In genomic region chr18:41347057-41347456, GRCh38 we compare ENCODE assay signal across 28 cellular contexts.
DNase-seq lines count a peak whose midpoint lies in the region; ATAC-seq and TF ChIP-seq lines count a peak whose summit lies in the region.
"Had no signal": no experiment of that assay in that cellular context is flagged by ENCODE, and none has a peak within 500 bp of the region (broad histone marks: within the 10 kb centered on the region; RNA-seq: fewer than 3 reads in every experiment).

No MANE protein-coding gene starts in this region.

- H3K9me3 ChIP-seq in body of pancreas, result no peaks in the 10 kb centered on the region
- H3K9me3 ChIP-seq: ascending aorta, BLaER1, right lobe of liver, transverse colon had no signal

- in situ Hi-C loops in astrocyte of the cerebellum (cut with HindIII; ENCODE audit: low sequenced_read_pairs), result no loop called here

- no peaks in the 10 kb centered on the region for H3K27me3 ChIP-seq in body of pancreas
- H3K27me3 ChIP-seq: ascending aorta, BLaER1, right lobe of liver, transverse colon had no signal

- no peak overlapping the region for H3K4me3 ChIP-seq in AG04449 (ENCODE audit: low read depth, low read length)
- no peak overlapping the region for H3K4me3 ChIP-seq in astrocyte of the cerebellum (ENCODE audit: low read depth, low read length)
- no peak overlapping the region for H3K4me3 ChIP-seq in foreskin fibroblast (ENCODE audit: low read depth in 1 of 2, low read length in 2 of 2)
- no peak overlapping the region for H3K4me3 ChIP-seq in body of pancreas
- H3K4me3 ChIP-seq: ascending aorta, BLaER1, lung, right lobe of liver, transverse colon had no signal

- TF ChIP-seq CTCF in AG04449 (IDR thresholded peaks at IDR 0.05; ENCODE audit: insufficient read depth, low read length, missing control alignments), result no peak
- TF ChIP-seq CTCF in astrocyte of the cerebellum (IDR thresholded peaks at IDR 0.05; ENCODE audit: low read depth, low read length, missing control alignments), result no peak
- no peak for TF ChIP-seq CTCF in foreskin fibroblast (IDR thresholded peaks at IDR 0.05; ENCODE audit: low read depth, low read length)
- TF ChIP-seq CTCF in type B pancreatic cell (conservative IDR thresholded peaks at IDR 0.05), result no peak
- no peak for TF ChIP-seq CTCF in osteocyte (IDR thresholded peaks at IDR 0.05)
- no peak for TF ChIP-seq CTCF in body of pancreas (IDR thresholded peaks at IDR 0.05)

- intact Hi-C loops in body of pancreas (cut with DNase I), result no loop called here

- no peaks in the 10 kb centered on the region for H3K4me1 ChIP-seq in body of pancreas
- H3K4me1 ChIP-seq: ascending aorta, BLaER1, right lobe of liver, transverse colon had no signal

- H3K4me3 Mint-ChIP-seq in type B pancreatic cell (no peak overlapping the region), osteocyte (ENCODE audit: unreplicated experiment) (no peak overlapping the region)
- H3K4me3 Mint-ChIP-seq in effector memory CD8-positive, alpha-beta T cell, result no peak overlapping the region
- H3K4me3 Mint-ChIP-seq: activated T-cell treated with anti-CD3 and anti-CD28 coated beads, Interleukin-2, amount 50 U/mL, for 4 hours; IgD-negative memory B cell had no signal

- no peak for TF ChIP-seq POLR2A in body of pancreas (IDR thresholded peaks at IDR 0.05)

- H3K4me1 Mint-ChIP-seq in type B pancreatic cell (ENCODE audit: unreplicated experiment) (no peaks in the 10 kb centered on the region), osteocyte (ENCODE audit: unreplicated experiment) (peaks cover 5% of the 10 kb centered on the region)
- H3K4me1 Mint-ChIP-seq in effector memory CD8-positive, alpha-beta T cell (ENCODE audit: low read depth in 2 of 2), result no peaks in the 10 kb centered on the region
- H3K4me1 Mint-ChIP-seq: IgD-negative memory B cell had no signal

- POLR2A ChIA-PET in AG04449 (lab: Yijun Ruan, JAX), result no interaction called here

- H3K27ac Mint-ChIP-seq in type B pancreatic cell (no peak overlapping the region), osteocyte (ENCODE audit: unreplicated experiment) (no peak overlapping the region)
- no peak overlapping the region for H3K27ac Mint-ChIP-seq in effector memory CD8-positive, alpha-beta T cell
- H3K27ac Mint-ChIP-seq: IgD-negative memory B cell had no signal

- no peak for ATAC-seq in effector memory CD8-positive, alpha-beta T cell (replicated peaks)
- ATAC-seq in body of pancreas, result no peak
- ATAC-seq: activated T-cell treated with anti-CD3 and anti-CD28 coated beads, Interleukin-2, amount 50 U/mL, for 4 hours; esophagus mucosa; right lobe of liver had no signal

- WGBS in body of pancreas, 2 donors, result 60 to 72% methylated on average over 3 of the region's 3 CpGs

- CTCF ChIA-PET in AG04449 (lab: Yijun Ruan, JAX), result no interaction called here

- no peaks in the 10 kb centered on the region for H3K36me3 Mint-ChIP-seq in type B pancreatic cell
- no peaks in the 10 kb centered on the region for H3K36me3 Mint-ChIP-seq in effector memory CD8-positive, alpha-beta T cell (ENCODE audit: insufficient read depth)
- no peaks in the 10 kb centered on the region for H3K36me3 Mint-ChIP-seq in osteocyte (ENCODE audit: unreplicated experiment)
- H3K36me3 Mint-ChIP-seq: IgD-negative memory B cell had no signal

- no peak overlapping the region for H3K27ac ChIP-seq in body of pancreas
- H3K27ac ChIP-seq: ascending aorta, BLaER1, right lobe of liver, transverse colon, VCaP had no signal

- DNase-seq in AG04449 (ENCODE audit: low read depth, low spot score), result peak; percentile 44
- peak; percentile 63 for DNase-seq in HS-5 (ENCODE audit: low read depth)
- peak; percentile 89 for DNase-seq in astrocyte of the cerebellum (ENCODE audit: low read depth)
- DNase-seq in foreskin fibroblast, result peak; percentile 21 to 28
- no peak for DNase-seq in type B pancreatic cell (ENCODE audit: extremely low spot score, unreplicated experiment)
- no peak for DNase-seq in effector memory CD8-positive, alpha-beta T cell
- no peak for DNase-seq in osteocyte (ENCODE audit: extremely low spot score, unreplicated experiment)
- DNase-seq in body of pancreas, result no peak
- DNase-seq: activated CD4-positive, alpha-beta T cell treated with anti-CD3 and anti-CD28 coated beads for 48 hours; activated naive CD4-positive, alpha-beta T cell; activated T-cell treated with anti-CD3 and anti-CD28 coated beads, Interleukin-2, amount 50 U/mL, for 4 hours; DND-41; effector memory CD4-positive, alpha-beta T cell; glutamatergic neuron; HCEC 1CT; kidney glomerular epithelial cell; NCI-H1105 treated with DMSO at 0.1 percent for 48 hours; NCI-H2029 treated with DMSO at 0.1 percent for 48 hours; NCI-H345; NCI-H82; right lobe of liver; transverse colon had no signal

- no peaks in the 10 kb centered on the region for H3K36me3 ChIP-seq in body of pancreas (replicated peaks in 1 of 2; ENCODE audit: insufficient read depth in 1 of 2, low read depth in 2 of 2)
- H3K36me3 ChIP-seq: ascending aorta, BLaER1, right lobe of liver, transverse colon had no signal

- H3K27me3 Mint-ChIP-seq in type B pancreatic cell (no peaks in the 10 kb centered on the region), osteocyte (ENCODE audit: unreplicated experiment) (no peaks in the 10 kb centered on the region)
- H3K27me3 Mint-ChIP-seq in effector memory CD8-positive, alpha-beta T cell, result no peaks in the 10 kb centered on the region
- H3K27me3 Mint-ChIP-seq: IgD-negative memory B cell had no signal

- H3K9me3 Mint-ChIP-seq in type B pancreatic cell (no peaks in the 10 kb centered on the region), osteocyte (ENCODE audit: unreplicated experiment) (no peaks in the 10 kb centered on the region)
- H3K9me3 Mint-ChIP-seq in effector memory CD8-positive, alpha-beta T cell, result peaks cover 8 to 15% of the 10 kb centered on the region in 2 donors

Comparison
In these comparisons a context has a peak if more than half of its experiments do, and no peak if none do; other contexts are left out.
1. DNase-seq: peak in AG04449 (single experiment), HS-5 (single experiment), astrocyte of the cerebellum (single experiment) and foreskin fibroblast (2 of 2); none in type B pancreatic cell (single experiment), effector memory CD8-positive, alpha-beta T cell (0 of 3), osteocyte (single experiment) and body of pancreas (0 of 4).